8 cellular contexts compared by ENCODE assay signal in genomic region chr20:19784511-19785172, GRCh38. TPM values are rescaled to one million over a fixed set of nuclear protein-coding genes. Genes with fewer than 3 reads are reported as not detected.
A peak's percentile ranks its signal among the peaks of the same experiment; 100 is the strongest.
DNase-seq lines count a peak whose midpoint lies in the region; ATAC-seq, FAIRE-seq and TF ChIP-seq lines count a peak whose summit lies in the region.

No MANE protein-coding gene starts in this region.

- H3K4me3 ChIP-seq in KMS-11 (IDR thresholded peaks at IDR 0.05; ENCODE audit: insufficient read depth, low read depth, low read length), result no peak overlapping the region
- H3K4me3 ChIP-seq in OCI-LY3 (ENCODE audit: low read length), result peak overlapping the region; percentile 40
- H3K4me3 ChIP-seq in breast epithelium, result no peak overlapping the region
- no peak overlapping the region for H3K4me3 ChIP-seq in spleen

- WGBS in spleen, 5 donors, result 26 to 36% (median 29%) methylated on average over 11 of the region's 11 CpGs

- peaks cover 12% of the 10 kb centered on the region for H3K27me3 Mint-ChIP-seq in activated CD4-positive, alpha-beta memory T cell treated with anti-CD3 and anti-CD28 coated beads for 36 hours
- peaks cover 3% of the 10 kb centered on the region for H3K27me3 Mint-ChIP-seq in activated CD4-positive, alpha-beta memory T cell treated with anti-CD3 and anti-CD28 coated beads, Interleukin-2, amount 10 ng/mL, durations not matched to agents 7 days and 5 days

- no peak for ATAC-seq in GM19023 (IDR thresholded peaks at IDR 0.05; ENCODE audit: unreplicated experiment)

- H3K36me3 ChIP-seq in KMS-11 (ENCODE audit: insufficient read depth) (no peaks in the 10 kb centered on the region), OCI-LY3 (replicated peaks; ENCODE audit: low read depth, low read length) (no peaks in the 10 kb centered on the region), breast epithelium (no peaks in the 10 kb centered on the region), spleen (no peaks in the 10 kb centered on the region)

- peak overlapping the region; percentile 67; the same call in 1 of the 2 replicates for H2AFZ ChIP-seq in KMS-11 (ENCODE audit: low read depth)
- peak overlapping the region; percentile 26; the same call in 1 of the 2 replicates for H2AFZ ChIP-seq in OCI-LY3 (ENCODE audit: low read depth, low read length)

- DNase-seq in activated CD4-positive, alpha-beta memory T cell treated with anti-CD3 and anti-CD28 coated beads for 36 hours, result peak; percentile 54
- DNase-seq in activated CD4-positive, alpha-beta memory T cell treated with anti-CD3 and anti-CD28 coated beads, Interleukin-2, amount 10 ng/mL, durations not matched to agents 7 days and 5 days, result no peak
- DNase-seq in breast epithelium (ENCODE audit: low spot score in 2 of 2) (peak; percentile 40 to 59), spleen (no peak)

- TF ChIP-seq CTCF in KMS-11 (conservative IDR thresholded peaks at IDR 0.05; ENCODE audit: low read depth, low read length) (peak; percentile 69), OCI-LY3 (IDR thresholded peaks at IDR 0.05; ENCODE audit: low read depth, low read length) (peak; percentile 97), breast epithelium (IDR thresholded peaks at IDR 0.05) (peak; percentile 79 to 88 (median 81)), spleen (IDR thresholded peaks at IDR 0.05 in 8 of 11, conservative IDR thresholded peaks at IDR 0.05 in 3 of 11) (peak; percentile 35 to 91 (median 73))

- H3K27ac ChIP-seq in KMS-11, result no peak overlapping the region
- H3K27ac ChIP-seq in OCI-LY3 (ENCODE audit: low read length), result no peak overlapping the region
- H3K27ac ChIP-seq in breast epithelium, result peak overlapping the region; percentile 59 to 66
- peak overlapping the region in 6 of 8 donors; percentile 25 to 60 (median 42) for H3K27ac ChIP-seq in spleen

- peaks cover 62% of the 10 kb centered on the region for H3K4me1 ChIP-seq in KMS-11 (ENCODE audit: low read depth, poor library complexity, severe bottlenecking)
- peaks cover 22% of the 10 kb centered on the region for H3K4me1 ChIP-seq in OCI-LY3 (ENCODE audit: low read length)
- peaks cover 9 to 28% of the 10 kb centered on the region in 2 donors for H3K4me1 ChIP-seq in breast epithelium
- H3K4me1 ChIP-seq in spleen, result peaks cover 5 to 45% (median 25%) of the 10 kb centered on the region in 6 donors

- H3K4me2 ChIP-seq in KMS-11 (peak overlapping the region; percentile 34; the same call in 1 of the 2 replicates), OCI-LY3 (ENCODE audit: low read length) (peak overlapping the region; percentile 69)

- POLR2A ChIA-PET in activated CD4-positive, alpha-beta memory T cell treated with anti-CD3 and anti-CD28 coated beads for 36 hours (lab: Charles Lee), result no interaction called here
- POLR2A ChIA-PET in activated CD4-positive, alpha-beta memory T cell treated with anti-CD3 and anti-CD28 coated beads, Interleukin-2, amount 10 ng/mL, durations not matched to agents 7 days and 5 days (lab: Charles Lee), result no interaction called here

- H3K9ac ChIP-seq in KMS-11 (no peak overlapping the region), OCI-LY3 (ENCODE audit: low read length) (0 out of 2 replicates have a peak overlapping the region, but pooled peaks have one; percentile 3)

- FAIRE-seq in islet of Langerhans (lab: Jason Lieb, UNC), result peak; percentile 76

- no peak overlapping the region for H3K27ac Mint-ChIP-seq in activated CD4-positive, alpha-beta memory T cell treated with anti-CD3 and anti-CD28 coated beads for 36 hours
- no peak overlapping the region for H3K27ac Mint-ChIP-seq in activated CD4-positive, alpha-beta memory T cell treated with anti-CD3 and anti-CD28 coated beads, Interleukin-2, amount 10 ng/mL, durations not matched to agents 7 days and 5 days

- H3K9me3 Mint-ChIP-seq in activated CD4-positive, alpha-beta memory T cell treated with anti-CD3 and anti-CD28 coated beads for 36 hours, result peaks cover 6% of the 10 kb centered on the region
- H3K9me3 Mint-ChIP-seq in activated CD4-positive, alpha-beta memory T cell treated with anti-CD3 and anti-CD28 coated beads, Interleukin-2, amount 10 ng/mL, durations not matched to agents 7 days and 5 days, result no peaks in the 10 kb centered on the region

- H3K27me3 ChIP-seq in KMS-11 (ENCODE audit: insufficient read depth, low read depth), result no peaks in the 10 kb centered on the region
- peaks cover 3% of the 10 kb centered on the region; the same call in 1 of the 2 replicates for H3K27me3 ChIP-seq in OCI-LY3 (ENCODE audit: low read depth, low read length)
- no peaks in the 10 kb centered on the region for H3K27me3 ChIP-seq in breast epithelium
- no peaks in the 10 kb centered on the region for H3K27me3 ChIP-seq in spleen (replicated peaks in 1 of 7)

- intact Hi-C loops in activated CD4-positive, alpha-beta memory T cell treated with anti-CD3 and anti-CD28 coated beads for 36 hours (cut with micrococcal nuclease), result loop anchor here (1.0 to 10.0 kb wide), 3 partner anchors 44 to 211 kb away; no protein-coding TSS in a partner anchor
- intact Hi-C loops in breast epithelium (cut with DNase I; ENCODE audit: low total_unique reads) (loop anchor here (1.0 kb wide), 1 partner anchor 27 kb away; no protein-coding TSS in a partner anchor), spleen (cut with DNase I; ENCODE audit: low total_unique reads) (loop anchor here (5.0 to 10.0 kb wide), 2 partner anchors 100 to 213 kb away; no protein-coding TSS in a partner anchor)

- H4K20me1 ChIP-seq in KMS-11 (ENCODE audit: insufficient read depth) (no peaks in the 10 kb centered on the region), OCI-LY3 (ENCODE audit: insufficient read depth, low read length) (no peaks in the 10 kb centered on the region)

- no peaks in the 10 kb centered on the region for H3K36me3 Mint-ChIP-seq in activated CD4-positive, alpha-beta memory T cell treated with anti-CD3 and anti-CD28 coated beads for 36 hours
- H3K36me3 Mint-ChIP-seq in activated CD4-positive, alpha-beta memory T cell treated with anti-CD3 and anti-CD28 coated beads, Interleukin-2, amount 10 ng/mL, durations not matched to agents 7 days and 5 days (ENCODE audit: low read depth), result no peaks in the 10 kb centered on the region

- H3K4me1 Mint-ChIP-seq in activated CD4-positive, alpha-beta memory T cell treated with anti-CD3 and anti-CD28 coated beads for 36 hours (ENCODE audit: low read depth), result peaks cover 3% of the 10 kb centered on the region
- H3K4me1 Mint-ChIP-seq in activated CD4-positive, alpha-beta memory T cell treated with anti-CD3 and anti-CD28 coated beads, Interleukin-2, amount 10 ng/mL, durations not matched to agents 7 days and 5 days, result peaks cover 13% of the 10 kb centered on the region

- H3K79me2 ChIP-seq in KMS-11 (ENCODE audit: insufficient read depth, low read depth) (no peaks in the 10 kb centered on the region), OCI-LY3 (ENCODE audit: low read length) (no peaks in the 10 kb centered on the region)

- TF ChIP-seq POLR2A in breast epithelium (IDR thresholded peaks at IDR 0.05) (no peak), spleen (IDR thresholded peaks at IDR 0.05) (no peak)

- CTCF ChIA-PET in activated CD4-positive, alpha-beta memory T cell treated with anti-CD3 and anti-CD28 coated beads for 36 hours (lab: Charles Lee), result interaction anchor here (0.6 to 3.1 kb wide), 11 partner anchors 30 to 230 kb away, joined by 3 to 19 read pairs (median 4); no protein-coding TSS in a partner anchor
- CTCF ChIA-PET in activated CD4-positive, alpha-beta memory T cell treated with anti-CD3 and anti-CD28 coated beads, Interleukin-2, amount 10 ng/mL, durations not matched to agents 7 days and 5 days (lab: Charles Lee), result interaction anchor here (1.0 to 3.2 kb wide), 5 partner anchors 13 to 210 kb away, joined by 3 to 12 read pairs (median 5); no protein-coding TSS in a partner anchor

- H3K4me3 Mint-ChIP-seq in activated CD4-positive, alpha-beta memory T cell treated with anti-CD3 and anti-CD28 coated beads for 36 hours, result no peak overlapping the region
- no peak overlapping the region for H3K4me3 Mint-ChIP-seq in activated CD4-positive, alpha-beta memory T cell treated with anti-CD3 and anti-CD28 coated beads, Interleukin-2, amount 10 ng/mL, durations not matched to agents 7 days and 5 days

- no peaks in the 10 kb centered on the region for H3K9me3 ChIP-seq in OCI-LY3 (ENCODE audit: insufficient read depth, low read length)
- H3K9me3 ChIP-seq in breast epithelium, result peaks cover 4 to 5% of the 10 kb centered on the region in 2 donors
- H3K9me3 ChIP-seq in spleen, result peaks cover 0 to 12% (median 4%) of the 10 kb centered on the region in 8 donors

RNA-seq across cellular contexts. Expression of gene RIN2, which starts 26.6 kb away (rescaled TPM):
- total RNA-seq in activated CD4-positive, alpha-beta memory T cell treated with anti-CD3 and anti-CD28 coated beads for 36 hours, result not detected
- total RNA-seq in activated CD4-positive, alpha-beta memory T cell treated with anti-CD3 and anti-CD28 coated beads, Interleukin-2, amount 10 ng/mL, durations not matched to agents 7 days and 5 days, result not detected
- total RNA-seq in breast epithelium (100 to 1,000 TPM in 2 of 3 donors, 10 to 100 TPM in 1; 82.7 to 114 (median 104) TPM), spleen (100 to 1,000 TPM in 2 of 7 donors, 10 to 100 TPM in 5; 56.7 to 135 (median 93.7) TPM)
- polyA plus RNA-seq in spleen, result 10 to 100 TPM in 1 of 3 donors, 1 to 10 TPM in 2; 4.8 to 14.5 (median 6.2) TPM

Comparison
In these comparisons a context has a peak if more than half of its experiments do, and no peak if none do; other contexts are left out.
1. DNase-seq: peak in activated CD4-positive, alpha-beta memory T cell treated with anti-CD3 and anti-CD28 coated beads for 36 hours (single experiment) and breast epithelium (2 of 2); none in activated CD4-positive, alpha-beta memory T cell treated with anti-CD3 and anti-CD28 coated beads, Interleukin-2, amount 10 ng/mL, durations not matched to agents 7 days and 5 days (single experiment) and spleen (single experiment).
2. H3K27ac ChIP-seq: peak in breast epithelium (2 of 2) and spleen (6 of 8); none in KMS-11 (single experiment) and OCI-LY3 (single experiment).
3. RNA of gene RIN2, which starts 26.6 kb away (total RNA-seq): 82.7 to 114 TPM in breast epithelium and 56.7 to 135 TPM in spleen; not detected in activated CD4-positive, alpha-beta memory T cell treated with anti-CD3 and anti-CD28 coated beads for 36 hours and not detected in activated CD4-positive, alpha-beta memory T cell treated with anti-CD3 and anti-CD28 coated beads, Interleukin-2, amount 10 ng/mL, durations not matched to agents 7 days and 5 days; every median in the first group is over 10 times any median in the second.
4. Peak in every context shown above with its lines, with median percentiles within 50 percentile points of each other: CTCF ChIP-seq.